In genomic region chr4:169136330-169136729, GRCh38 we compare ENCODE assay signal across 7 cellular contexts.
"Had no signal": no experiment of that assay in that cellular context is flagged by ENCODE, and none has a peak within 500 bp of the region (broad histone marks: within the 10 kb centered on the region; RNA-seq: fewer than 3 reads in every experiment).

No MANE protein-coding gene starts in this region.

- DNase-seq: activated naive CD4-positive, alpha-beta T cell treated with anti-CD3 and anti-CD28 coated beads, Interleukin-2, amount 50 U/mL, for 16 hours; amniotic stem cell; brain microvascular endothelial cell; gastrocnemius medialis; heart right ventricle; small intestine had no signal

- H3K9me3 ChIP-seq: gastrocnemius medialis, heart right ventricle had no signal

- H3K27me3 ChIP-seq: brain microvascular endothelial cell, gastrocnemius medialis, heart right ventricle had no signal

- H3K27ac ChIP-seq: brain microvascular endothelial cell had no signal

- ATAC-seq: activated CD4-positive, CD25-positive, alpha-beta regulatory T cell treated with anti-CD3 and anti-CD28 coated beads, Interleukin-2, amount 50 U/mL, for 24 hours; gastrocnemius medialis had no signal

- H3K4me3 ChIP-seq: gastrocnemius medialis, heart right ventricle had no signal
